In the genomic region with DNA sequence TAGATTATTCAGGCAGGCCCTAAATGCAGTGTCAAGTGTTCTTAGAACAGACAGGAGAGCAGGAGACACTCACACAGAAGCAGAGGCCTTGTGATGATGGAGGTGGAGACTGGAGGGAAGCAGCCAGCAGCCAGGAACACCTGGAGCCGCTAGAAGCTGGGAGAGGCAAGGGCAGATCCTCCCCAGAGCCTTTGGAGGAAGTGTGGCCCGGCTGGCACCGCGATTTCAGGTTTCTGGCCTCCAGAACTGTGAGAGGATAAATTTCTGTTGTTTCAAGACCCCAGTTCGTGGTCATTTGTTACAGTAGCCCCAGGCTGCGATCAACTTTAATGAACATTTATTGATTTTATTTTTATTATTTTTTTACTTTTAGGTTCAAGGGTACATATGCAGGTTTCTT, we compare ENCODE assay signal across 34 cellular contexts.
"Had no signal": no experiment of that assay in that cellular context is flagged by ENCODE, and none has a peak within 500 bp of the region (broad histone marks: within the 10 kb centered on the region; RNA-seq: fewer than 3 reads in every experiment).

No MANE protein-coding gene starts in this region.

- DNase-seq: activated effector memory CD4-positive, alpha-beta T cell treated with anti-CD3 and anti-CD28 coated beads, Interleukin-2, amount 50 U/mL, for 16 hours; activated effector memory CD4-positive, alpha-beta T cell treated with Interleukin-2 at 50 U/mL for 16 hours; activated gamma-delta T cell; activated gamma-delta T cell treated with Interleukin-2 at 50 U/mL for 16 hours; activated naive CD4-positive, alpha-beta T cell; activated naive CD4-positive, alpha-beta T cell treated with anti-CD3 and anti-CD28 coated beads for 36 hours; activated naive CD4-positive, alpha-beta T cell treated with anti-CD3 and anti-CD28 coated beads, Interleukin-2, amount 10 ng/mL, durations not matched to agents 7 days and 5 days; activated naive CD4-positive, alpha-beta T cell treated with anti-CD3 and anti-CD28 coated beads, Interleukin-2, amount 50 U/mL, for 16 hours; activated naive CD4-positive, alpha-beta T cell treated with Interleukin-2 at 50 U/mL for 16 hours; activated naive CD8-positive, alpha-beta T cell treated with anti-CD3 and anti-CD28 coated beads for 36 hours; activated naive CD8-positive, alpha-beta T cell treated with anti-CD3 and anti-CD28 coated beads, Interleukin-2, amount 10 ng/mL, durations not matched to agents 7 days and 5 days; activated naive CD8-positive, alpha-beta T cell treated with anti-CD3 and anti-CD28 coated beads, Interleukin-2, amount 50 U/mL, for 24 hours; activated T-cell treated with anti-CD3 and anti-CD28 coated beads, Interleukin-2, amount 50 U/mL, for 1 hour; activated T-cell treated with anti-CD3 and anti-CD28 coated beads, Interleukin-2, amount 50 U/mL, for 24 hours; activated T-cell treated with anti-CD3 and anti-CD28 coated beads, Interleukin-2, amount 50 U/mL, for 4 hours; activated T-cell treated with anti-CD3 and anti-CD28 coated beads, Interleukin-2, amount 50 U/mL, for 48 hours; activated T-cell treated with anti-CD3 and anti-CD28 coated beads, Interleukin-2, amount 50 U/mL, for 72 hours; amniotic stem cell; amygdala; anterior cingulate cortex; aorta; body of pancreas; brain microvascular endothelial cell; caudate nucleus; central memory CD4-positive, alpha-beta T cell; cerebellar nuclear complex had no signal

- H3K4me3 Mint-ChIP-seq: activated naive CD4-positive, alpha-beta T cell treated with anti-CD3 and anti-CD28 coated beads for 36 hours; activated naive CD4-positive, alpha-beta T cell treated with anti-CD3 and anti-CD28 coated beads, Interleukin-2, amount 10 ng/mL, durations not matched to agents 7 days and 5 days; activated naive CD4-positive, alpha-beta T cell treated with anti-CD3 and anti-CD28 coated beads, Interleukin-2, amount 50 U/mL, for 24 hours; activated naive CD8-positive, alpha-beta T cell; activated naive CD8-positive, alpha-beta T cell treated with anti-CD3 and anti-CD28 coated beads for 36 hours; activated naive CD8-positive, alpha-beta T cell treated with anti-CD3 and anti-CD28 coated beads, Interleukin-2, amount 10 ng/mL, durations not matched to agents 7 days and 5 days; activated naive CD8-positive, alpha-beta T cell treated with anti-CD3 and anti-CD28 coated beads, Interleukin-2, amount 50 U/mL, for 24 hours; activated T-cell treated with anti-CD3 and anti-CD28 coated beads, Interleukin-2, amount 50 U/mL, for 24 hours; activated T-cell treated with anti-CD3 and anti-CD28 coated beads, Interleukin-2, amount 50 U/mL, for 4 hours; activated T-cell treated with anti-CD3 and anti-CD28 coated beads, Interleukin-2, amount 50 U/mL, for 72 hours; activated T-helper 1 cell treated with anti-CD3 and anti-CD28 coated beads, Interleukin-12 subunit alpha, Interleukin-12 subunit beta, Interleukin-2, Interleukin-4 antibody, amounts not matched to agents 30 ng/mL and 10 ng/mL and 1 ng/mL, durations not matched to agents 14 hours and 24 hours and 36 hours; activated T-helper 17 cell treated with anti-CD3 and anti-CD28 coated beads, Interleukin-2, amount 50 U/mL, for 72 hours; brain; central memory CD8-positive, alpha-beta T cell had no signal

- ATAC-seq: activated naive CD4-positive, alpha-beta T cell treated with anti-CD3 and anti-CD28 coated beads, Interleukin-2, amount 50 U/mL, for 72 hours; activated naive CD8-positive, alpha-beta T cell treated with anti-CD3 and anti-CD28 coated beads, Interleukin-2, amount 50 U/mL, for 24 hours; activated T-cell treated with anti-CD3 and anti-CD28 coated beads, Interleukin-2, amount 50 U/mL, for 4 hours; activated T-cell treated with anti-CD3 and anti-CD28 coated beads, Interleukin-2, amount 50 U/mL, for 72 hours; activated T-helper 17 cell treated with anti-CD3 and anti-CD28 coated beads, Interleukin-2, amount 50 U/mL, for 72 hours; body of pancreas had no signal

- H3K36me3 Mint-ChIP-seq: activated naive CD4-positive, alpha-beta T cell treated with anti-CD3 and anti-CD28 coated beads, Interleukin-2, amount 10 ng/mL, durations not matched to agents 7 days and 5 days; activated naive CD4-positive, alpha-beta T cell treated with anti-CD3 and anti-CD28 coated beads, Interleukin-2, amount 50 U/mL, for 24 hours; activated naive CD8-positive, alpha-beta T cell; activated naive CD8-positive, alpha-beta T cell treated with anti-CD3 and anti-CD28 coated beads for 36 hours; activated naive CD8-positive, alpha-beta T cell treated with anti-CD3 and anti-CD28 coated beads, Interleukin-2, amount 10 ng/mL, durations not matched to agents 7 days and 5 days had no signal

- H3K27ac Mint-ChIP-seq: activated naive CD4-positive, alpha-beta T cell treated with anti-CD3 and anti-CD28 coated beads for 36 hours; activated naive CD4-positive, alpha-beta T cell treated with anti-CD3 and anti-CD28 coated beads, Interleukin-2, amount 10 ng/mL, durations not matched to agents 7 days and 5 days; activated naive CD4-positive, alpha-beta T cell treated with anti-CD3 and anti-CD28 coated beads, Interleukin-2, amount 50 U/mL, for 24 hours; activated naive CD4-positive, alpha-beta T cell treated with anti-CD3 and anti-CD28 coated beads, Interleukin-2, amount 50 U/mL, for 72 hours; activated naive CD8-positive, alpha-beta T cell; activated naive CD8-positive, alpha-beta T cell treated with anti-CD3 and anti-CD28 coated beads for 36 hours; activated naive CD8-positive, alpha-beta T cell treated with anti-CD3 and anti-CD28 coated beads, Interleukin-2, amount 10 ng/mL, durations not matched to agents 7 days and 5 days; activated naive CD8-positive, alpha-beta T cell treated with anti-CD3 and anti-CD28 coated beads, Interleukin-2, amount 50 U/mL, for 24 hours; activated T-cell treated with anti-CD3 and anti-CD28 coated beads, Interleukin-2, amount 50 U/mL, for 24 hours; activated T-cell treated with anti-CD3 and anti-CD28 coated beads, Interleukin-2, amount 50 U/mL, for 72 hours; activated T-helper 1 cell treated with anti-CD3 and anti-CD28 coated beads, Interleukin-12 subunit alpha, Interleukin-12 subunit beta, Interleukin-2, Interleukin-4 antibody, amounts not matched to agents 30 ng/mL and 10 ng/mL and 1 ng/mL, durations not matched to agents 14 hours and 24 hours and 36 hours; activated T-helper 17 cell treated with anti-CD3 and anti-CD28 coated beads, Interleukin-2, amount 50 U/mL, for 72 hours; activated T-helper 2 cell treated with anti-CD3 and anti-CD28 coated beads, Interferon-gamma antibody, Interleukin-2, Interleukin-4, amounts not matched to agents 10 μg/mL and 5 μg/mL and 100 μg/mL, durations not matched to agents 14 hours and 24 hours and 36 hours; brain had no signal

- H3K9me3 Mint-ChIP-seq: activated naive CD4-positive, alpha-beta T cell treated with anti-CD3 and anti-CD28 coated beads for 36 hours; activated naive CD4-positive, alpha-beta T cell treated with anti-CD3 and anti-CD28 coated beads, Interleukin-2, amount 10 ng/mL, durations not matched to agents 7 days and 5 days; activated naive CD4-positive, alpha-beta T cell treated with anti-CD3 and anti-CD28 coated beads, Interleukin-2, amount 50 U/mL, for 24 hours; activated naive CD8-positive, alpha-beta T cell treated with anti-CD3 and anti-CD28 coated beads for 36 hours; activated naive CD8-positive, alpha-beta T cell treated with anti-CD3 and anti-CD28 coated beads, Interleukin-2, amount 10 ng/mL, durations not matched to agents 7 days and 5 days; activated naive CD8-positive, alpha-beta T cell treated with anti-CD3 and anti-CD28 coated beads, Interleukin-2, amount 50 U/mL, for 24 hours; activated T-cell treated with anti-CD3 and anti-CD28 coated beads, Interleukin-2, amount 50 U/mL, for 24 hours; activated T-cell treated with anti-CD3 and anti-CD28 coated beads, Interleukin-2, amount 50 U/mL, for 4 hours; activated T-helper 1 cell treated with anti-CD3 and anti-CD28 coated beads, Interleukin-12 subunit alpha, Interleukin-12 subunit beta, Interleukin-2, Interleukin-4 antibody, amounts not matched to agents 30 ng/mL and 10 ng/mL and 1 ng/mL, durations not matched to agents 14 hours and 24 hours and 36 hours; activated T-helper 17 cell treated with anti-CD3 and anti-CD28 coated beads, Interleukin-2, amount 50 U/mL, for 72 hours; activated T-helper 2 cell treated with anti-CD3 and anti-CD28 coated beads, Interferon-gamma antibody, Interleukin-2, Interleukin-4, amounts not matched to agents 10 μg/mL and 5 μg/mL and 100 μg/mL, durations not matched to agents 14 hours and 24 hours and 36 hours had no signal

- H3K27me3 Mint-ChIP-seq: activated naive CD4-positive, alpha-beta T cell treated with anti-CD3 and anti-CD28 coated beads, Interleukin-2, amount 10 ng/mL, durations not matched to agents 7 days and 5 days; activated naive CD8-positive, alpha-beta T cell; activated naive CD8-positive, alpha-beta T cell treated with anti-CD3 and anti-CD28 coated beads, Interleukin-2, amount 10 ng/mL, durations not matched to agents 7 days and 5 days; activated T-cell treated with anti-CD3 and anti-CD28 coated beads, Interleukin-2, amount 50 U/mL, for 24 hours; activated T-helper 17 cell treated with anti-CD3 and anti-CD28 coated beads, Interleukin-2, amount 50 U/mL, for 72 hours; brain; central memory CD8-positive, alpha-beta T cell had no signal

- H3K4me1 Mint-ChIP-seq: activated naive CD4-positive, alpha-beta T cell treated with anti-CD3 and anti-CD28 coated beads, Interleukin-2, amount 10 ng/mL, durations not matched to agents 7 days and 5 days; activated naive CD4-positive, alpha-beta T cell treated with anti-CD3 and anti-CD28 coated beads, Interleukin-2, amount 50 U/mL, for 24 hours; activated naive CD8-positive, alpha-beta T cell treated with anti-CD3 and anti-CD28 coated beads for 36 hours; activated naive CD8-positive, alpha-beta T cell treated with anti-CD3 and anti-CD28 coated beads, Interleukin-2, amount 10 ng/mL, durations not matched to agents 7 days and 5 days; activated naive CD8-positive, alpha-beta T cell treated with anti-CD3 and anti-CD28 coated beads, Interleukin-2, amount 50 U/mL, for 24 hours; activated T-helper 17 cell treated with anti-CD3 and anti-CD28 coated beads, Interleukin-2, amount 50 U/mL, for 72 hours; central memory CD8-positive, alpha-beta T cell had no signal
